Comparison of ENCODE assay signal across 29 cellular contexts in genomic region chr3:99475229-99475628, GRCh38.
"Had no signal": no experiment of that assay in that cellular context is flagged by ENCODE, and none has a peak within 500 bp of the region (broad histone marks: within the 10 kb centered on the region; RNA-seq: fewer than 3 reads in every experiment).

No MANE protein-coding gene starts in this region.

- H3K27ac Mint-ChIP-seq: activated CD8-positive, alpha-beta memory T cell treated with anti-CD3 and anti-CD28 coated beads, Interleukin-2, amount 10 ng/mL, durations not matched to agents 7 days and 5 days; activated CD8-positive, alpha-beta T cell treated with anti-CD3 and anti-CD28 coated beads, Interleukin-2, amount 10 ng/mL, durations not matched to agents 7 days and 5 days; activated naive CD4-positive, alpha-beta T cell treated with anti-CD3 and anti-CD28 coated beads, Interleukin-2, amount 50 U/mL, for 72 hours; brain; naive thymus-derived CD4-positive, alpha-beta T cell; T-helper 17 cell had no signal

- H3K9me3 ChIP-seq: adrenal gland, ascending aorta had no signal

- FAIRE-seq: endothelial cell of umbilical vein had no signal

- H3K36me3 ChIP-seq: adrenal gland, ascending aorta, cardiac muscle cell, spleen, tibial nerve had no signal

- H3K4me1 Mint-ChIP-seq: activated CD8-positive, alpha-beta memory T cell treated with anti-CD3 and anti-CD28 coated beads, Interleukin-2, amount 10 ng/mL, durations not matched to agents 7 days and 5 days; brain; naive thymus-derived CD4-positive, alpha-beta T cell; T-helper 17 cell had no signal

- H3K27me3 Mint-ChIP-seq: activated CD8-positive, alpha-beta memory T cell treated with anti-CD3 and anti-CD28 coated beads, Interleukin-2, amount 10 ng/mL, durations not matched to agents 7 days and 5 days; naive thymus-derived CD4-positive, alpha-beta T cell; T-helper 17 cell had no signal

- H3K27ac ChIP-seq: adrenal gland, ascending aorta, cardiac muscle cell, coronary artery, dorsolateral prefrontal cortex, spleen, tibial nerve had no signal

- DNase-seq: activated CD4-positive, alpha-beta T cell treated with anti-CD3 and anti-CD28 coated beads for 1 hour; activated CD4-positive, alpha-beta T cell treated with anti-CD3 and anti-CD28 coated beads, Interleukin-2, amount 50 U/mL, for 1 hour; activated CD8-positive, alpha-beta memory T cell treated with anti-CD3 and anti-CD28 coated beads, Interleukin-2, amount 10 ng/mL, durations not matched to agents 7 days and 5 days; activated CD8-positive, alpha-beta T cell treated with anti-CD3 and anti-CD28 coated beads, Interleukin-2, amount 10 ng/mL, durations not matched to agents 7 days and 5 days; activated naive CD4-positive, alpha-beta T cell; activated T-cell treated with anti-CD3 and anti-CD28 coated beads, Interleukin-2, amount 50 U/mL, for 48 hours; adrenal gland; cerebellar nuclear complex; dorsolateral prefrontal cortex; effector memory CD4-positive, alpha-beta T cell; foreskin melanocyte; islet precursor cell; midbrain; naive thymus-derived CD4-positive, alpha-beta T cell; nucleus accumbens; posterior cingulate gyrus; right cardiac atrium; spleen; stimulated activated naive CD4-positive, alpha-beta T cell treated with Interleukin-2 at 50 U/mL for 16 hours; T-helper 17 cell; T1000 had no signal

- H3K4me1 ChIP-seq: adrenal gland, spleen had no signal

- H3K27me3 ChIP-seq: adrenal gland, ascending aorta, cardiac muscle cell, spleen, tibial nerve had no signal

- H3K9me3 Mint-ChIP-seq: activated naive CD4-positive, alpha-beta T cell treated with anti-CD3 and anti-CD28 coated beads, Interleukin-2, amount 50 U/mL, for 72 hours had no signal

- H3K4me3 Mint-ChIP-seq: activated CD8-positive, alpha-beta memory T cell treated with anti-CD3 and anti-CD28 coated beads, Interleukin-2, amount 10 ng/mL, durations not matched to agents 7 days and 5 days; activated CD8-positive, alpha-beta T cell treated with anti-CD3 and anti-CD28 coated beads, Interleukin-2, amount 10 ng/mL, durations not matched to agents 7 days and 5 days; brain; naive thymus-derived CD4-positive, alpha-beta T cell; T-helper 17 cell had no signal

- ATAC-seq: activated CD8-positive, alpha-beta memory T cell treated with anti-CD3 and anti-CD28 coated beads, Interleukin-2, amount 10 ng/mL, durations not matched to agents 7 days and 5 days; activated CD8-positive, alpha-beta T cell treated with anti-CD3 and anti-CD28 coated beads, Interleukin-2, amount 10 ng/mL, durations not matched to agents 7 days and 5 days; activated naive CD4-positive, alpha-beta T cell treated with anti-CD3 and anti-CD28 coated beads, Interleukin-2, amount 50 U/mL, for 72 hours; esophagus mucosa; naive thymus-derived CD4-positive, alpha-beta T cell; right cardiac atrium; T-helper 17 cell had no signal

- H3K36me3 Mint-ChIP-seq: activated CD8-positive, alpha-beta memory T cell treated with anti-CD3 and anti-CD28 coated beads, Interleukin-2, amount 10 ng/mL, durations not matched to agents 7 days and 5 days; activated naive CD4-positive, alpha-beta T cell treated with anti-CD3 and anti-CD28 coated beads, Interleukin-2, amount 50 U/mL, for 72 hours; brain; naive thymus-derived CD4-positive, alpha-beta T cell had no signal

- H3K4me3 ChIP-seq: adrenal gland, ascending aorta, cardiac muscle cell, coronary artery, dorsolateral prefrontal cortex, spleen, tibial nerve had no signal
